Comparison of ENCODE assay signal across 10 cellular contexts in the genomic region with DNA sequence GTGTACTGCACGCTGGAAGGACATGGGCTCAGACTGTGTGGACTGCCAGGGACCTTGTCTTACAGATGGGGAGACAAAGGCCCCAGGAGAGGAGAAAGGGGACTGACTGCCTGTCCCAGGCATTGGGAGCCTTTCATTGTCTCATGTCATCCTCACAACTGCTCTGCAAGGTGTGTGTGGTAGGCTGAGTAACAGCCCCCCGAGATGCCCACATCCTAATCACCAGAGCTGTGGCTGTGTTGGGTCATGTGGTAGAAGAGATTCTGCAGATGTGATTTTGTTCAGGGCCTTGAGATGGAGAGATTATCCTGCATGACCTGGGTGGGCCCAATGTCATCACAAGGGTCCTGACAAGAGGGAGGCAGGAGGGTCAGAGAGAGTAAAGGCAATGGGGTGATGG. TPM values are rescaled to one million over a fixed set of nuclear protein-coding genes. Genes with fewer than 3 reads are reported as not detected.
A peak's percentile ranks its signal among the peaks of the same experiment; 100 is the strongest.
DNase-seq lines count a peak whose midpoint lies in the region; ATAC-seq and TF ChIP-seq lines count a peak whose summit lies in the region.
"Had no signal": no experiment of that assay in that cellular context is flagged by ENCODE, and none has a peak within 500 bp of the region (broad histone marks: within the 10 kb centered on the region; RNA-seq: fewer than 3 reads in every experiment).

No MANE protein-coding gene starts in this region.

- H3K4me3 ChIP-seq in IMR-90 (ENCODE audit: insufficient read depth, low read depth, low read length) (no peak overlapping the region), mesenchymal stem cell (ENCODE audit: insufficient read depth in 1 of 2, low read depth in 1 of 2, low read length in 2 of 2) (peak overlapping the region in 1 of 2 experiments; percentile 89), stomach (no peak overlapping the region)

- no peak overlapping the region for H3K4me3 Mint-ChIP-seq in activated T-helper 2 cell treated with anti-CD3 and anti-CD28 coated beads, Interferon-gamma antibody, Interleukin-2, Interleukin-4, amounts not matched to agents 10 μg/mL and 5 μg/mL and 100 μg/mL, durations not matched to agents 14 hours and 24 hours and 36 hours (ENCODE audit: low read depth)
- H3K4me3 Mint-ChIP-seq: CD4-positive, alpha-beta T cell had no signal

- H3K36me3 ChIP-seq in IMR-90 (ENCODE audit: control insufficient read depth, insufficient read depth, low read length): peaks cover 2% of the 10 kb centered on the region; the same call in 1 of the 2 replicates
- peaks cover 0 to 6% of the 10 kb centered on the region in 2 experiments for H3K36me3 ChIP-seq in mesenchymal stem cell (ENCODE audit: control insufficient read depth in 1 of 2, insufficient read depth in 2 of 2, low read depth in 1 of 2, low read length in 2 of 2)
- peaks cover 0 to 21% (median 15%) of the 10 kb centered on the region in 4 donors for H3K36me3 ChIP-seq in stomach

- POLR2A ChIA-PET in IMR-90 (lab: Charles Lee; ENCODE audit: unreplicated experiment): no interaction called here

- H2BK20ac ChIP-seq in IMR-90 (ENCODE audit: low read depth, low read length): 0 out of 2 replicates have a peak overlapping the region, but pooled peaks have one; percentile 42

- peak overlapping the region; percentile 29 to 85 for H2BK12ac ChIP-seq in mesenchymal stem cell (ENCODE audit: low read length in 2 of 2)

- no peak for TF ChIP-seq CTCF in IMR-90 (conservative IDR thresholded peaks at IDR 0.05; ENCODE audit: low read depth, low read length)
- no peak for TF ChIP-seq CTCF in stomach (IDR thresholded peaks at IDR 0.05)

- no peak for TF ChIP-seq RAD21 in IMR-90 (IDR thresholded peaks at IDR 0.05; ENCODE audit: low read length)

- no peak for TF ChIP-seq POLR2A in IMR-90 (IDR thresholded peaks at IDR 0.05; ENCODE audit: low read depth, low read length)
- no peak for TF ChIP-seq POLR2A in stomach (IDR thresholded peaks at IDR 0.05)

- peaks cover 13% of the 10 kb centered on the region for H3K4me1 ChIP-seq in IMR-90 (ENCODE audit: control insufficient read depth, insufficient read depth, low read length)
- peaks cover 37% of the 10 kb centered on the region for H3K4me1 ChIP-seq in mesenchymal stem cell (ENCODE audit: control insufficient read depth, insufficient read depth, low read depth, low read length)
- H3K4me1 ChIP-seq in stomach: peaks cover 76 to 100% (median 95%) of the 10 kb centered on the region in 4 donors

- no peak overlapping the region for H3K27ac Mint-ChIP-seq in activated T-helper 2 cell treated with anti-CD3 and anti-CD28 coated beads, Interferon-gamma antibody, Interleukin-2, Interleukin-4, amounts not matched to agents 10 μg/mL and 5 μg/mL and 100 μg/mL, durations not matched to agents 14 hours and 24 hours and 36 hours
- H3K27ac Mint-ChIP-seq: CD4-positive, alpha-beta T cell had no signal

- H3K79me1 ChIP-seq in IMR-90 (ENCODE audit: low read depth in 1 of 2, low read length in 2 of 2): no peaks in the 10 kb centered on the region
- peaks cover 57% of the 10 kb centered on the region for H3K79me1 ChIP-seq in mesenchymal stem cell (replicated peaks; ENCODE audit: low read length, poor library complexity, severe bottlenecking)

- 86% methylated on average over 1 of the region's 2 CpGs; no CpG with 5 or more reads in 1 of the 2 experiments for WGBS in IMR-90 (ENCODE audit: extremely low coverage in 2 of 2, insufficient read length in 1 of 2), 2 experiments
- WGBS in mesenchymal stem cell: 91% methylated on average over 2 of the region's 2 CpGs
- 77 to 86% (median 84%) methylated on average over 2 of the region's 2 CpGs for WGBS in stomach, 5 donors

- no peaks in the 10 kb centered on the region for H3K36me3 Mint-ChIP-seq in activated T-helper 2 cell treated with anti-CD3 and anti-CD28 coated beads, Interferon-gamma antibody, Interleukin-2, Interleukin-4, amounts not matched to agents 10 μg/mL and 5 μg/mL and 100 μg/mL, durations not matched to agents 14 hours and 24 hours and 36 hours (ENCODE audit: low read depth)

- dilution Hi-C loops in IMR-90 (cut with HindIII; ENCODE audit: low sequenced_read_pairs, unreplicated experiment): no loop called here

- TF ChIP-seq EP300 in stomach (IDR thresholded peaks at IDR 0.05): no peak

- intact Hi-C loops in IMR-90 (cut with micrococcal nuclease): no loop called here
- intact Hi-C loops in stomach (cut with DNase I; ENCODE audit: low total_unique reads): no loop called here
- intact Hi-C loops in activated T-helper 2 cell treated with anti-CD3 and anti-CD28 coated beads, Interferon-gamma antibody, Interleukin-2, Interleukin-4, amounts not matched to agents 10 μg/mL and 5 μg/mL and 100 μg/mL, durations not matched to agents 14 hours and 24 hours and 36 hours (cut with micrococcal nuclease): no loop called here

- 0 out of 2 replicates have a peak overlapping the region, but pooled peaks have one; percentile 37 for H3K14ac ChIP-seq in IMR-90 (replicated peaks; ENCODE audit: low read depth, low read length)
- peak overlapping the region in 1 of 2 experiments; percentile 82 for H3K14ac ChIP-seq in mesenchymal stem cell (ENCODE audit: low read length in 2 of 2)

- H2AK5ac ChIP-seq in IMR-90 (ENCODE audit: low read depth, low read length) (peak overlapping the region; percentile 64), mesenchymal stem cell (ENCODE audit: low read length, severe bottlenecking) (peak overlapping the region; percentile 80)

- H2BK15ac ChIP-seq in IMR-90 (ENCODE audit: low read depth, low read length): no peak overlapping the region
- H2BK15ac ChIP-seq in mesenchymal stem cell (ENCODE audit: low read depth, poor library complexity, severe bottlenecking): no peak overlapping the region

- H2AFZ ChIP-seq in IMR-90 (replicated peaks; ENCODE audit: low read length, poor library complexity) (peak overlapping the region; percentile 83), mesenchymal stem cell (ENCODE audit: low read depth, low read length) (no peak overlapping the region)

- CTCF ChIA-PET in IMR-90 (lab: Yijun Ruan, JAX): no interaction called here

- H3K9me3 ChIP-seq in IMR-90 (ENCODE audit: control insufficient read depth, insufficient read depth, low read length) (0 out of 2 replicates have a peak, but pooled peaks cover 2% of the 10 kb centered on the region), mesenchymal stem cell (ENCODE audit: control insufficient read depth, low read length) (no peaks in the 10 kb centered on the region), stomach (no peaks in the 10 kb centered on the region)

- H4K8ac ChIP-seq in IMR-90 (ENCODE audit: low read depth in 2 of 2, low read length in 2 of 2): peak overlapping the region; percentile 35 to 79; a peak in 3 of 4 replicates
- peak overlapping the region; percentile 97 for H4K8ac ChIP-seq in mesenchymal stem cell (ENCODE audit: low read length)

- H3K9ac ChIP-seq in IMR-90 (ENCODE audit: low read depth, low read length) (peak overlapping the region; percentile 35; the same call in 1 of the 2 replicates), mesenchymal stem cell (ENCODE audit: low read length) (peak overlapping the region; percentile 95)

- no peaks in the 10 kb centered on the region; the same call in 1 of the 2 replicates for H4K20me1 ChIP-seq in IMR-90 (ENCODE audit: insufficient read depth, low read length)

- H3K4ac ChIP-seq in IMR-90 (ENCODE audit: low read depth, low read length): no peak overlapping the region
- peak overlapping the region; percentile 63 to 89 for H3K4ac ChIP-seq in mesenchymal stem cell (ENCODE audit: low read depth in 1 of 2, low read length in 2 of 2)

- H2AK9ac ChIP-seq in IMR-90 (replicated peaks; ENCODE audit: low read depth, low read length, poor library complexity): peak overlapping the region; percentile 82

- H3K27ac ChIP-seq in IMR-90 (ENCODE audit: insufficient read depth, low read length) (no peak overlapping the region), caudate nucleus (ENCODE audit: low read depth, low read length) (peak overlapping the region; percentile 78), mesenchymal stem cell (ENCODE audit: low read length, poor library complexity, severe bottlenecking) (peak overlapping the region; percentile 15), stomach (peak overlapping the region; percentile 70 to 97 (median 97))

- no peak overlapping the region for H2BK5ac ChIP-seq in IMR-90 (ENCODE audit: low read depth, low read length, poor library complexity, severe bottlenecking)
- no peak overlapping the region for H2BK5ac ChIP-seq in mesenchymal stem cell (ENCODE audit: low read depth, low read length, poor library complexity, severe bottlenecking)

- H3K23ac ChIP-seq in IMR-90 (ENCODE audit: low read depth, low read length) (no peak overlapping the region), mesenchymal stem cell (ENCODE audit: low read length in 2 of 2) (peak overlapping the region in 1 of 2 experiments; percentile 62)

- no peaks in the 10 kb centered on the region; the same call in 1 of the 2 replicates for H3K9me1 ChIP-seq in IMR-90 (ENCODE audit: insufficient read depth, low read length)

- no peak overlapping the region; the same call in 1 of the 2 replicates for H3K18ac ChIP-seq in IMR-90 (ENCODE audit: low read depth, low read length)
- peak overlapping the region; percentile 73 to 79 for H3K18ac ChIP-seq in mesenchymal stem cell (ENCODE audit: low read depth in 1 of 2, low read length in 2 of 2)

- H3K27me3 ChIP-seq in IMR-90 (ENCODE audit: control insufficient read depth, insufficient read depth, low read length): no peaks in the 10 kb centered on the region
- H3K27me3 ChIP-seq in mesenchymal stem cell (ENCODE audit: control insufficient read depth in 1 of 2, insufficient read depth in 1 of 2, low read length in 2 of 2): no peaks in the 10 kb centered on the region
- no peaks in the 10 kb centered on the region for H3K27me3 ChIP-seq in stomach

- no TSS peak for BruUV-seq in IMR-90 (replicated peaks; lab: Mats Ljungman, UMichigan)

- H3K27me3 Mint-ChIP-seq in activated T-helper 2 cell treated with anti-CD3 and anti-CD28 coated beads, Interferon-gamma antibody, Interleukin-2, Interleukin-4, amounts not matched to agents 10 μg/mL and 5 μg/mL and 100 μg/mL, durations not matched to agents 14 hours and 24 hours and 36 hours (ENCODE audit: low read depth): no peaks in the 10 kb centered on the region
- H3K27me3 Mint-ChIP-seq: CD4-positive, alpha-beta T cell had no signal

- no peak overlapping the region for H2BK120ac ChIP-seq in IMR-90 (ENCODE audit: low read depth, low read length)
- peak overlapping the region; percentile 51 for H2BK120ac ChIP-seq in mesenchymal stem cell (ENCODE audit: low read depth, low read length)

- H3K9me3 Mint-ChIP-seq in activated T-helper 2 cell treated with anti-CD3 and anti-CD28 coated beads, Interferon-gamma antibody, Interleukin-2, Interleukin-4, amounts not matched to agents 10 μg/mL and 5 μg/mL and 100 μg/mL, durations not matched to agents 14 hours and 24 hours and 36 hours: no peaks in the 10 kb centered on the region
- H3K9me3 Mint-ChIP-seq: CD4-positive, alpha-beta T cell had no signal

- H3K56ac ChIP-seq in IMR-90 (ENCODE audit: extremely low read depth, insufficient read depth, low read length): no peak overlapping the region

- H4K5ac ChIP-seq in IMR-90 (ENCODE audit: low read depth, low read length): peak overlapping the region; percentile 76

- H4K91ac ChIP-seq in IMR-90 (ENCODE audit: insufficient read depth, low read depth, low read length) (no peak overlapping the region), mesenchymal stem cell (ENCODE audit: low read length) (peak overlapping the region; percentile 93)

- H3K4me2 ChIP-seq in IMR-90 (ENCODE audit: low read depth, low read length) (no peak overlapping the region), mesenchymal stem cell (ENCODE audit: low read length, poor library complexity, severe bottlenecking) (no peak overlapping the region)

- H3K4me1 Mint-ChIP-seq in activated T-helper 2 cell treated with anti-CD3 and anti-CD28 coated beads, Interferon-gamma antibody, Interleukin-2, Interleukin-4, amounts not matched to agents 10 μg/mL and 5 μg/mL and 100 μg/mL, durations not matched to agents 14 hours and 24 hours and 36 hours (ENCODE audit: low read depth): no peaks in the 10 kb centered on the region

- in situ Hi-C loops in IMR-90 (cut with MboI; ENCODE audit: low sequenced_read_pairs): no loop called here

- ATAC-seq in IMR-90 (ENCODE audit: low read depth): no peak

- no peak for DNase-seq in IMR-90
- no peak for DNase-seq in caudate nucleus (lab: John Stamatoyannopoulos, UW)
- DNase-seq in mesenchymal stem cell: no peak
- DNase-seq in stomach: no peak
- no peak for DNase-seq in activated T-helper 2 cell treated with anti-CD3 and anti-CD28 coated beads, Interferon-gamma antibody, Interleukin-2, Interleukin-4, amounts not matched to agents 10 μg/mL and 5 μg/mL and 100 μg/mL, durations not matched to agents 14 hours and 24 hours and 36 hours (ENCODE audit: low spot score)
- DNase-seq in HUDEP-2 (lab: John Stamatoyannopoulos, UW; ENCODE audit: unreplicated experiment in 76 of 76): no peak
- DNase-seq in mesenteric fat pad (ENCODE audit: low spot score): no peak
- DNase-seq in OCI-M1 (lab: John Stamatoyannopoulos, UW): no peak
- DNase-seq: CD4-positive, alpha-beta T cell; T1000 had no signal

RNA-seq across cellular contexts. Expression of a gene that starts 39.1 kb away (rescaled TPM):
- 13.1 and 17.4 TPM in 2 replicates for total RNA-seq in IMR-90 (2012; rRNA removed)
- polyA plus RNA-seq in IMR-90 (2012; rRNA removed): 11.0 and 11.4 TPM in 2 replicates
- 11.9 and 16.6 TPM in 2 replicates for polyA plus RNA-seq in IMR-90 (2012; cell fraction: cytosol; rRNA removed)
- polyA plus RNA-seq in IMR-90 (2012; cell fraction: nucleus; rRNA removed; ENCODE audit: low replicate concordance): 9.6 and 12.8 TPM in 2 replicates
- polyA plus RNA-seq in mesenchymal stem cell (2013, experiment 1 of 2): 65.2 TPM
- polyA plus RNA-seq in mesenchymal stem cell (2013, experiment 2 of 2): 64.4 TPM
- total RNA-seq in stomach: 100 to 1,000 TPM in 1 of 5 donors, 10 to 100 TPM in 4; 44.3 to 151 (median 76.5) TPM
- polyA plus RNA-seq in stomach: 10 to 100 TPM; 18.0 to 41.2 (median 33.2) TPM
- 15.1 and 19.3 TPM in 2 replicates for total RNA-seq in activated T-helper 2 cell treated with anti-CD3 and anti-CD28 coated beads, Interferon-gamma antibody, Interleukin-2, Interleukin-4, amounts not matched to agents 10 μg/mL and 5 μg/mL and 100 μg/mL, durations not matched to agents 14 hours and 24 hours and 36 hours
- total RNA-seq in mesenteric fat pad: 112 TPM
